Comparison of ENCODE assay signal across 13 cellular contexts in genomic region chr12:130874696-130875095, GRCh38. TPM values are rescaled to one million over a fixed set of nuclear protein-coding genes. Genes with fewer than 3 reads are reported as not detected.
DNase-seq lines count a peak whose midpoint lies in the region; ATAC-seq and TF ChIP-seq lines count a peak whose summit lies in the region.
"Had no signal": no experiment of that assay in that cellular context is flagged by ENCODE, and none has a peak within 500 bp of the region (broad histone marks: within the 10 kb centered on the region; RNA-seq: fewer than 3 reads in every experiment).

No MANE protein-coding gene starts in this region.

- DNase-seq in BE2C (no peak), hepatocyte (ENCODE audit: low spot score) (no peak), NCI-H187 (lab: John Stamatoyannopoulos, UW) (no peak), dermis blood vessel endothelial cell (no peak)
- DNase-seq: cortex of kidney, islet precursor cell, NCI-H526 treated with DMSO at 0.1 percent for 48 hours, SHP77 treated with DMSO at 0.1 percent for 48 hours had no signal

- TF ChIP-seq EP300 in gastroesophageal sphincter (IDR thresholded peaks at IDR 0.05), result no peak

- peaks cover 40% of the 10 kb centered on the region for H3K79me2 ChIP-seq in DOHH2 (ENCODE audit: control insufficient read depth, low read length)
- H3K79me2 ChIP-seq in hepatocyte, result peaks cover 30% of the 10 kb centered on the region

- no peaks in the 10 kb centered on the region for H3K9me2 ChIP-seq in DOHH2 (replicated peaks; ENCODE audit: control insufficient read depth, low read length)
- no peaks in the 10 kb centered on the region for H3K9me2 ChIP-seq in hepatocyte (replicated peaks; ENCODE audit: insufficient read depth)

- H3K4me2 ChIP-seq in DOHH2 (ENCODE audit: low read length) (peak overlapping the region; percentile 87), hepatocyte (peak overlapping the region; percentile 91)

- H4K20me1 ChIP-seq in DOHH2 (ENCODE audit: control insufficient read depth, insufficient read depth, low read depth, low read length), result peaks cover 39% of the 10 kb centered on the region
- peaks cover 31% of the 10 kb centered on the region for H4K20me1 ChIP-seq in hepatocyte (ENCODE audit: insufficient read depth, poor library complexity, severe bottlenecking)

- H3K36me3 ChIP-seq in BE2C (peaks cover 59% of the 10 kb centered on the region), DOHH2 (ENCODE audit: control insufficient read depth, low read length) (peaks cover 68% of the 10 kb centered on the region), hepatocyte (replicated peaks; ENCODE audit: insufficient read depth, low read depth) (peaks cover 5% of the 10 kb centered on the region), gastroesophageal sphincter (peaks cover 0 to 45% of the 10 kb centered on the region in 2 donors)

- TF ChIP-seq CTCF in BE2C (IDR thresholded peaks at IDR 0.05; ENCODE audit: low read depth, low read length) (no peak), DOHH2 (IDR thresholded peaks at IDR 0.05; ENCODE audit: low read depth, low read length, poor library complexity, severe bottlenecking) (no peak), VCaP (conservative IDR thresholded peaks at IDR 0.05) (no peak), hepatocyte (IDR thresholded peaks at IDR 0.05; ENCODE audit: poor library complexity) (no peak), gastroesophageal sphincter (IDR thresholded peaks at IDR 0.05) (no peak)

- 95% methylated on average over 10 of the region's 10 CpGs for WGBS in hepatocyte (ENCODE audit: low lambda C conversion rate, missing lambda C conversion rate)
- 88 to 93% methylated on average over 7 to 9 of the region's 10 CpGs for WGBS in gastroesophageal sphincter (ENCODE audit: low coverage in 1 of 2), 2 donors

- H2AFZ ChIP-seq in hepatocyte, result no peak overlapping the region

- ATAC-seq in gastroesophageal sphincter (no peak), GM21423 (IDR thresholded peaks at IDR 0.05; ENCODE audit: unreplicated experiment) (no peak)

- peaks cover 69% of the 10 kb centered on the region for H3F3A ChIP-seq in DOHH2 (ENCODE audit: control insufficient read depth, insufficient read depth)

- no peak for TF ChIP-seq POLR2A in gastroesophageal sphincter (IDR thresholded peaks at IDR 0.05)

- H3K9me3 ChIP-seq in BE2C, result peaks cover 2% of the 10 kb centered on the region; the same call in 1 of the 2 replicates
- H3K9me3 ChIP-seq in DOHH2 (ENCODE audit: control insufficient read depth, insufficient read depth, low read length), result no peaks in the 10 kb centered on the region
- no peaks in the 10 kb centered on the region for H3K9me3 ChIP-seq in hepatocyte (ENCODE audit: low read depth)
- no peaks in the 10 kb centered on the region for H3K9me3 ChIP-seq in gastroesophageal sphincter
- H3K9me3 ChIP-seq: right atrium auricular region had no signal

- H3K27me3 ChIP-seq in BE2C, result no peaks in the 10 kb centered on the region; the same call in 1 of the 2 replicates
- no peaks in the 10 kb centered on the region for H3K27me3 ChIP-seq in DOHH2 (ENCODE audit: control insufficient read depth, low read length)
- no peaks in the 10 kb centered on the region for H3K27me3 ChIP-seq in hepatocyte
- no peaks in the 10 kb centered on the region for H3K27me3 ChIP-seq in gastroesophageal sphincter
- H3K27me3 ChIP-seq: right atrium auricular region had no signal

- no peak overlapping the region for H3K27ac ChIP-seq in DOHH2 (ENCODE audit: low read depth, low read length)
- H3K27ac ChIP-seq in VCaP, result peak overlapping the region; percentile 97; the same call in 1 of the 2 replicates
- H3K27ac ChIP-seq in hepatocyte, result no peak overlapping the region
- no peak overlapping the region for H3K27ac ChIP-seq in gastroesophageal sphincter
- H3K27ac ChIP-seq: right atrium auricular region had no signal

- peak overlapping the region; percentile 100 for H3K4me3 ChIP-seq in BE2C (ENCODE audit: low read depth, low read length)
- peak overlapping the region; percentile 90 for H3K4me3 ChIP-seq in DOHH2 (ENCODE audit: low read length)
- no peak overlapping the region for H3K4me3 ChIP-seq in hepatocyte
- no peak overlapping the region for H3K4me3 ChIP-seq in gastroesophageal sphincter
- H3K4me3 ChIP-seq: right atrium auricular region had no signal

- H3K4me1 ChIP-seq in BE2C (peaks cover 14% of the 10 kb centered on the region), DOHH2 (ENCODE audit: control insufficient read depth, low read length) (peaks cover 76% of the 10 kb centered on the region), hepatocyte (ENCODE audit: insufficient read depth) (peaks cover 10% of the 10 kb centered on the region), gastroesophageal sphincter (peaks cover 5 to 43% (median 12%) of the 10 kb centered on the region in 3 donors)

RNA-seq across cellular contexts. Expression of gene RAN, which starts 2.8 kb away (rescaled TPM):
- polyA plus RNA-seq in BE2C (2012; ENCODE audit: insufficient read depth, insufficient read length, low read depth), result 1,240 TPM
- total RNA-seq in hepatocyte, result 292 and 300 TPM in 2 replicates
- polyA plus RNA-seq in hepatocyte, result 660 and 673 TPM in 2 replicates
- total RNA-seq in gastroesophageal sphincter, result 100 to 1,000 TPM; 139 to 199 (median 167) TPM
- 653 and 1,243 TPM in 2 replicates for total RNA-seq in dermis blood vessel endothelial cell

RNA-seq across cellular contexts. Expression of gene STX2, which starts 35.6 kb away (rescaled TPM):
- 18.4 TPM for polyA plus RNA-seq in BE2C (2012; ENCODE audit: insufficient read depth, insufficient read length, low read depth)
- total RNA-seq in hepatocyte, result 16.9 and 23.1 TPM in 2 replicates
- polyA plus RNA-seq in hepatocyte, result 12.4 and 15.8 TPM in 2 replicates
- total RNA-seq in gastroesophageal sphincter, result 10 to 100 TPM; 41.6 to 77.5 (median 54.3) TPM
- 31.1 and 34.7 TPM in 2 replicates for total RNA-seq in dermis blood vessel endothelial cell

Comparison
In these comparisons a context has a peak if more than half of its experiments do, and no peak if none do; other contexts are left out.
1. H3K4me3 ChIP-seq: peak in BE2C (single experiment) and DOHH2 (single experiment); none in hepatocyte (single experiment) and gastroesophageal sphincter (0 of 2).